1 cellular context compared by ENCODE assay signal in genomic region chr2:240741091-240741490, GRCh38.
TF ChIP-seq lines count a peak whose summit lies in the region.

No MANE protein-coding gene starts in this region.

TF ChIP-seq in H1, 55 proteins besides CTCF, POLR2A, EP300 and RAD21:
- TF ChIP-seq SRF (IDR thresholded peaks at IDR 0.05; ENCODE audit: low read depth, low read length) (no peak), NANOG (IDR thresholded peaks at IDR 0.05; ENCODE audit: insufficient read depth, low read depth, low read length, poor library complexity, severe bottlenecking) (no peak), TEAD4 (IDR thresholded peaks at IDR 0.05; ENCODE audit: low read depth, low read length) (no peak), SP1 (IDR thresholded peaks at IDR 0.05; ENCODE audit: low read depth, low read length) (no peak), EGR1 (IDR thresholded peaks at IDR 0.05; ENCODE audit: borderline replicate concordance, low read depth, low read length) (no peak), TCF12 (IDR thresholded peaks at IDR 0.05; ENCODE audit: low read depth, low read length) (no peak), BACH1 (IDR thresholded peaks at IDR 0.05; ENCODE audit: low read length) (no peak), SAP30 (IDR thresholded peaks at IDR 0.05; ENCODE audit: insufficient read depth, insufficient replicate concordance, low read length) (no peak), ATF2 (IDR thresholded peaks at IDR 0.05; ENCODE audit: low read length) (no peak), HDAC6 (IDR thresholded peaks at IDR 0.05; ENCODE audit: low read depth, low read length) (no peak), CBX8 (IDR thresholded peaks at IDR 0.05; ENCODE audit: borderline replicate concordance, low read depth, low read length) (no peak), SP2 (IDR thresholded peaks at IDR 0.05; ENCODE audit: low read length) (no peak), SP4 (IDR thresholded peaks at IDR 0.05; ENCODE audit: low read length) (no peak), HDAC2 (IDR thresholded peaks at IDR 0.05; ENCODE audit: borderline replicate concordance in 1 of 2, low read depth in 2 of 2, low read length in 2 of 2) (no peak)
- TF ChIP-seq, protein P1, sequence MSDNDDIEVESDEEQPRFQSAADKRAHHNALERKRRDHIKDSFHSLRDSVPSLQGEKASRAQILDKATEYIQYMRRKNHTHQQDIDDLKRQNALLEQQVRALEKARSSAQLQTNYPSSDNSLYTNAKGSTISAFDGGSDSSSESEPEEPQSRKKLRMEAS (IDR thresholded peaks at IDR 0.05), result no peak
